In genomic region chr2:148907085-148907785, GRCh38 we compare ENCODE assay signal across 16 cellular contexts. TPM values are rescaled to one million over a fixed set of nuclear protein-coding genes. Genes with fewer than 3 reads are reported as not detected.
DNase-seq lines count a peak whose midpoint lies in the region; TF ChIP-seq lines count a peak whose summit lies in the region.
"Had no signal": no experiment of that assay in that cellular context is flagged by ENCODE, and none has a peak within 500 bp of the region (broad histone marks: within the 10 kb centered on the region; RNA-seq: fewer than 3 reads in every experiment).

No MANE protein-coding gene starts in this region.

- H3K79me1 ChIP-seq in neuronal stem cell (ENCODE audit: low read depth, low read length), result peaks cover 6% of the 10 kb centered on the region

- TF ChIP-seq CTCF in SU-DHL-6 (IDR thresholded peaks at IDR 0.05; ENCODE audit: insufficient read depth, low read length, poor library complexity, severe bottlenecking) (no peak), progenitor cell of endocrine pancreas (IDR thresholded peaks at IDR 0.05; ENCODE audit: unreplicated experiment) (no peak)

- no peaks in the 10 kb centered on the region for H3K9me3 ChIP-seq in Karpas-422 (ENCODE audit: low read length)
- H3K9me3 ChIP-seq in SU-DHL-6 (ENCODE audit: insufficient read depth, low read length), result no peaks in the 10 kb centered on the region
- H3K9me3 ChIP-seq in neuronal stem cell (replicated peaks in 1 of 2; ENCODE audit: control insufficient read depth in 2 of 2, insufficient read depth in 1 of 2, low read depth in 1 of 2, low read length in 2 of 2), result peaks cover 4 to 7% of the 10 kb centered on the region in 2 donors

- no peak overlapping the region for H3K27ac Mint-ChIP-seq in progenitor cell of endocrine pancreas
- H3K27ac Mint-ChIP-seq: CD14-positive monocyte had no signal

- H2AFZ ChIP-seq in Karpas-422 (ENCODE audit: low read length) (no peak overlapping the region), SU-DHL-6 (ENCODE audit: low read depth, low read length, severe bottlenecking) (peak overlapping the region; percentile 44), neuronal stem cell (ENCODE audit: low read length) (no peak overlapping the region)

- H3K27me3 Mint-ChIP-seq in progenitor cell of endocrine pancreas, result no peaks in the 10 kb centered on the region

- peak; percentile 1 for DNase-seq in DMS53 (lab: John Stamatoyannopoulos, UW)
- no peak for DNase-seq in DMS53 treated with DMSO at 0.1 percent for 48 hours (lab: John Stamatoyannopoulos, UW; ENCODE audit: unreplicated experiment)
- peak; percentile 78 for DNase-seq in Karpas-422
- DNase-seq in neuronal stem cell (ENCODE audit: low spot score), result no peak
- no peak for DNase-seq in pons (ENCODE audit: low spot score)
- no peak for DNase-seq in progenitor cell of endocrine pancreas (ENCODE audit: low spot score, unreplicated experiment)
- no peak for DNase-seq in stimulated activated CD4-positive, alpha-beta T cell treated with anti-CD3 and anti-CD28 coated beads, Interleukin-4, amount 100 ng/mL, for 24 hours
- DNase-seq: 8988T, Caco-2, DMS79 treated with DMSO at 0.1 percent for 48 hours, GF-D8, NCI-H1048, NCI-H146, SHP77 treated with DMSO at 0.1 percent for 48 hours had no signal

- no peak overlapping the region for H2BK12ac ChIP-seq in neuronal stem cell (ENCODE audit: low read length)

- no peaks in the 10 kb centered on the region for H3K4me1 Mint-ChIP-seq in progenitor cell of endocrine pancreas (ENCODE audit: low read depth)
- H3K4me1 Mint-ChIP-seq: CD14-positive monocyte had no signal

- H3K4me2 ChIP-seq in Karpas-422 (ENCODE audit: low read depth, low read length, poor library complexity, severe bottlenecking), result no peak overlapping the region
- no peak overlapping the region for H3K4me2 ChIP-seq in SU-DHL-6 (ENCODE audit: low read depth, low read length, poor library complexity, severe bottlenecking)
- H3K4me2 ChIP-seq in neuronal stem cell (ENCODE audit: insufficient read depth, low read length, poor library complexity, severe bottlenecking), result no peak overlapping the region

- H3K27ac ChIP-seq in Karpas-422 (ENCODE audit: low read length) (no peak overlapping the region), SU-DHL-6 (ENCODE audit: low read depth, low read length) (no peak overlapping the region), neuronal stem cell (replicated peaks; ENCODE audit: low read length) (no peak overlapping the region)

- peaks cover 2% of the 10 kb centered on the region for H3K36me3 Mint-ChIP-seq in progenitor cell of endocrine pancreas (ENCODE audit: insufficient read depth)
- H3K36me3 Mint-ChIP-seq: CD14-positive monocyte had no signal

- WGBS in neuronal stem cell (ENCODE audit: extremely low coverage in 2 of 2, insufficient read length in 2 of 2, insufficient replicate concordance in 1 of 2), 2 donors, result no CpG with 5 or more reads among the region's 5 CpGs

- no peak overlapping the region for H4K91ac ChIP-seq in neuronal stem cell (ENCODE audit: low read depth, low read length, poor library complexity)

- H3K14ac ChIP-seq in neuronal stem cell (ENCODE audit: low read length), result no peak overlapping the region

- H3K4ac ChIP-seq in neuronal stem cell (ENCODE audit: low read length), result no peak overlapping the region

- H3K9me3 Mint-ChIP-seq in progenitor cell of endocrine pancreas (ENCODE audit: low read depth), result no peaks in the 10 kb centered on the region

- H2BK5ac ChIP-seq in neuronal stem cell (ENCODE audit: low read length), result no peak overlapping the region

- no peaks in the 10 kb centered on the region for H3F3A ChIP-seq in SU-DHL-6 (ENCODE audit: insufficient read depth)

- H3K9me2 ChIP-seq in Karpas-422 (replicated peaks; ENCODE audit: insufficient read depth, low read length) (no peaks in the 10 kb centered on the region), SU-DHL-6 (replicated peaks; ENCODE audit: insufficient read depth, low read length) (no peaks in the 10 kb centered on the region)

- H3K9ac ChIP-seq in Karpas-422 (ENCODE audit: low read length) (no peak overlapping the region), SU-DHL-6 (ENCODE audit: low read length) (no peak overlapping the region), neuronal stem cell (ENCODE audit: low read depth, low read length, poor library complexity) (no peak overlapping the region)

- no peak overlapping the region for H3K4me3 Mint-ChIP-seq in progenitor cell of endocrine pancreas (ENCODE audit: low read depth)
- H3K4me3 Mint-ChIP-seq: CD14-positive monocyte had no signal

- no peaks in the 10 kb centered on the region for H4K20me1 ChIP-seq in Karpas-422 (ENCODE audit: insufficient read depth, low read depth, low read length)
- H4K20me1 ChIP-seq in SU-DHL-6 (ENCODE audit: low read depth, low read length), result no peaks in the 10 kb centered on the region

- H2BK15ac ChIP-seq in neuronal stem cell (ENCODE audit: low read length), result no peak overlapping the region

- H3K79me2 ChIP-seq in Karpas-422 (ENCODE audit: low read length) (no peaks in the 10 kb centered on the region), SU-DHL-6 (ENCODE audit: insufficient read depth, low read length) (no peaks in the 10 kb centered on the region)

- no peak overlapping the region for H3K4me3 ChIP-seq in Karpas-422 (ENCODE audit: low read length)
- no peak overlapping the region for H3K4me3 ChIP-seq in SU-DHL-6 (ENCODE audit: insufficient read depth, low read length, poor library complexity, severe bottlenecking)
- no peak overlapping the region for H3K4me3 ChIP-seq in neuronal stem cell (ENCODE audit: low read length in 2 of 2)

- H3K4me1 ChIP-seq in Karpas-422 (ENCODE audit: low read length), result peaks cover 6% of the 10 kb centered on the region
- peaks cover 0 to 16% of the 10 kb centered on the region in 2 donors for H3K4me1 ChIP-seq in neuronal stem cell (ENCODE audit: control insufficient read depth in 2 of 2, insufficient read depth in 1 of 2, low read depth in 1 of 2, low read length in 2 of 2)
- H3K4me1 ChIP-seq: Caco-2 had no signal

- no peak overlapping the region for H2BK120ac ChIP-seq in neuronal stem cell (ENCODE audit: low read depth, low read length)

- H3K18ac ChIP-seq in neuronal stem cell (ENCODE audit: low read length), result no peak overlapping the region

- H3K27me3 ChIP-seq in Karpas-422 (ENCODE audit: low read length), result no peaks in the 10 kb centered on the region
- H3K27me3 ChIP-seq in SU-DHL-6 (ENCODE audit: low read length), result no peaks in the 10 kb centered on the region
- H3K27me3 ChIP-seq in neuronal stem cell (ENCODE audit: control insufficient read depth in 3 of 3, insufficient read depth in 3 of 3, low read depth in 1 of 3, low read length in 3 of 3), result no peaks in the 10 kb centered on the region

- no peaks in the 10 kb centered on the region for H3K36me3 ChIP-seq in Karpas-422 (ENCODE audit: insufficient read depth, low read length)
- no peaks in the 10 kb centered on the region for H3K36me3 ChIP-seq in SU-DHL-6 (ENCODE audit: low read length)
- peaks cover 2 to 24% of the 10 kb centered on the region in 2 donors for H3K36me3 ChIP-seq in neuronal stem cell (replicated peaks in 1 of 2; ENCODE audit: control insufficient read depth in 2 of 2, insufficient read depth in 2 of 2, low read length in 2 of 2)

- H3K23ac ChIP-seq in neuronal stem cell (ENCODE audit: low read depth, low read length, poor library complexity), result peak overlapping the region; percentile 43

- no peak overlapping the region for H4K8ac ChIP-seq in neuronal stem cell (ENCODE audit: low read depth, low read length)

- no peak overlapping the region for H2AK5ac ChIP-seq in neuronal stem cell (ENCODE audit: low read depth, low read length)

RNA-seq across cellular contexts. Expression of gene KIF5C, which starts 32.2 kb away (rescaled TPM):
- 8.3 and 11.3 TPM in 2 replicates for total RNA-seq in Karpas-422 (2014; rRNA removed; shearing (Covaris generic); ENCODE audit: low replicate concordance)
- 79.5 TPM for polyA plus RNA-seq in neuronal stem cell (2013, experiment 1 of 2)
- polyA plus RNA-seq in neuronal stem cell (2013, experiment 2 of 2), result 90.7 TPM
- total RNA-seq in progenitor cell of endocrine pancreas, result 26.8 and 27.3 TPM in 2 replicates
- polyA plus RNA-seq: CD14-positive monocyte had no signal

Comparison
In these comparisons a context has a peak if more than half of its experiments do, and no peak if none do; other contexts are left out.
1. DNase-seq: peak in DMS53 (single experiment) and Karpas-422 (single experiment); none in DMS53 treated with DMSO at 0.1 percent for 48 hours (single experiment), neuronal stem cell (single experiment), pons (single experiment), progenitor cell of endocrine pancreas (single experiment) and stimulated activated CD4-positive, alpha-beta T cell treated with anti-CD3 and anti-CD28 coated beads, Interleukin-4, amount 100 ng/mL, for 24 hours (single experiment).